ENCODE assay signal across 1 cellular context in genomic region chr12:45730116-45730841, GRCh38.
A peak's percentile ranks its signal among the peaks of the same experiment; 100 is the strongest.
TF ChIP-seq lines count a peak whose summit lies in the region.

No MANE protein-coding gene starts in this region.

TF ChIP-seq in HepG2, 621 proteins besides CTCF, POLR2A, EP300 and RAD21 (continued from another document):
- TF ChIP-seq GMEB1 (CRISPR knock-in tag; IDR thresholded peaks at IDR 0.05; ENCODE audit: borderline replicate concordance) = no peak
- TF ChIP-seq ZNF33A (CRISPR knock-in tag; IDR thresholded peaks at IDR 0.05; ENCODE audit: borderline replicate concordance) = no peak
- peak; percentile 15; the same call in 1 of the 2 replicates for TF ChIP-seq KAT8 (CRISPR knock-in tag; IDR thresholded peaks at IDR 0.05)
- no peak for TF ChIP-seq ZNF557 (CRISPR knock-in tag; IDR thresholded peaks at IDR 0.05)
- TF ChIP-seq FOXO1 (CRISPR knock-in tag; IDR thresholded peaks at IDR 0.05) = no peak
- TF ChIP-seq POGK (CRISPR knock-in tag; conservative IDR thresholded peaks at IDR 0.05) = no peak
- no peak for TF ChIP-seq ZNF235 (CRISPR knock-in tag; IDR thresholded peaks at IDR 0.05; ENCODE audit: borderline replicate concordance)
- TF ChIP-seq SATB2 (CRISPR knock-in tag; IDR thresholded peaks at IDR 0.05) = no peak
- no peak for TF ChIP-seq ZBTB26 (CRISPR knock-in tag; IDR thresholded peaks at IDR 0.05; ENCODE audit: borderline replicate concordance)
- no peak for TF ChIP-seq ZNF646 (CRISPR knock-in tag; IDR thresholded peaks at IDR 0.05)
- no peak for TF ChIP-seq ZBTB39 (CRISPR knock-in tag; IDR thresholded peaks at IDR 0.05)
- TF ChIP-seq KLF15 (CRISPR knock-in tag; IDR thresholded peaks at IDR 0.05; ENCODE audit: borderline replicate concordance) = no peak
- TF ChIP-seq ZGPAT (CRISPR knock-in tag; IDR thresholded peaks at IDR 0.05) = no peak
- no peak for TF ChIP-seq CREBL2 (CRISPR knock-in tag; IDR thresholded peaks at IDR 0.05; ENCODE audit: borderline replicate concordance)
- TF ChIP-seq LCORL (IDR thresholded peaks at IDR 0.05) = no peak
- no peak for TF ChIP-seq LCORL (CRISPR knock-in tag; IDR thresholded peaks at IDR 0.05)
- peak; percentile 52; the same call in 1 of the 2 replicates for TF ChIP-seq ZMAT3 (CRISPR knock-in tag; conservative IDR thresholded peaks at IDR 0.05)
- peak; percentile 95 for TF ChIP-seq ZFY (CRISPR knock-in tag; IDR thresholded peaks at IDR 0.05)
- no peak for TF ChIP-seq ZNF770 (CRISPR knock-in tag; IDR thresholded peaks at IDR 0.05)
- no peak for TF ChIP-seq ZNF33B (CRISPR knock-in tag; IDR thresholded peaks at IDR 0.05)
- TF ChIP-seq NFKB2 (CRISPR knock-in tag; IDR thresholded peaks at IDR 0.05; ENCODE audit: borderline replicate concordance) = 0 out of 2 replicates have a peak, but pooled peaks have one; percentile 25
- TF ChIP-seq ZNF30 (CRISPR knock-in tag; IDR thresholded peaks at IDR 0.05) = no peak
- TF ChIP-seq MAF1 (CRISPR knock-in tag; IDR thresholded peaks at IDR 0.05; ENCODE audit: borderline replicate concordance) = no peak
- no peak for TF ChIP-seq CSRNP1 (CRISPR knock-in tag; IDR thresholded peaks at IDR 0.05)
- TF ChIP-seq ZNF564 (CRISPR knock-in tag; IDR thresholded peaks at IDR 0.05) = 0 out of 2 replicates have a peak, but pooled peaks have one; percentile 27
- TF ChIP-seq RBM22 (optimal IDR thresholded peaks at IDR 0.05; ENCODE audit: low read length) = no peak
- no peak for TF ChIP-seq TEAD3 (CRISPR knock-in tag; optimal IDR thresholded peaks at IDR 0.05; ENCODE audit: borderline replicate concordance)
- TF ChIP-seq ZIK1 (CRISPR knock-in tag; IDR thresholded peaks at IDR 0.05; ENCODE audit: borderline replicate concordance, low read depth) = no peak
- TF ChIP-seq FOXK1 (CRISPR knock-in tag; IDR thresholded peaks at IDR 0.05; ENCODE audit: borderline replicate concordance, low read depth) = no peak
- TF ChIP-seq RNF2 (conservative IDR thresholded peaks at IDR 0.05; ENCODE audit: low read depth) = no peak
TF ChIP-seq in HepG2: peak in this region for 49.
